ENCODE assay signal across 2 cellular contexts in the genomic region with DNA sequence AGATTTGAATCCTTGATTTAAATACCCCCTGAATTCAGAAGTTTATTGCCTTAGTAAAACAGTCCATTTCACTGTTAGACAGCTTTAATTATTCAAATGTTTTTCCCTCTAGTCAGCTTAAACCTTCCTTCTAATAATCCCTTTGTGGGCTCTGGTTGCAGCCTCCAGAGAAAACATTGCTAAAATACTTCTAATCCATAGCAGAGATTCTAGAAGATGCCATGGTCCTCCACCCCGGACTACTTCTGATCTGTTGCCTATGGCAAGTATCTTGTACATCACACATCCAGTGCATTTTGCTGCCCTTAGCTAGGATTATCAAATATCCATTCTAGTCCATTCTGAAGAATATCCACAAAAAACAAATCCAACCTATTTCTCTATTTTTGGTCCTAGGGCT.
TF ChIP-seq lines count a peak whose summit lies in the region.

No MANE protein-coding gene starts in this region.

TF ChIP-seq in SK-N-SH, 30 proteins besides CTCF, POLR2A, EP300 and RAD21:
- TF ChIP-seq, protein P1, sequence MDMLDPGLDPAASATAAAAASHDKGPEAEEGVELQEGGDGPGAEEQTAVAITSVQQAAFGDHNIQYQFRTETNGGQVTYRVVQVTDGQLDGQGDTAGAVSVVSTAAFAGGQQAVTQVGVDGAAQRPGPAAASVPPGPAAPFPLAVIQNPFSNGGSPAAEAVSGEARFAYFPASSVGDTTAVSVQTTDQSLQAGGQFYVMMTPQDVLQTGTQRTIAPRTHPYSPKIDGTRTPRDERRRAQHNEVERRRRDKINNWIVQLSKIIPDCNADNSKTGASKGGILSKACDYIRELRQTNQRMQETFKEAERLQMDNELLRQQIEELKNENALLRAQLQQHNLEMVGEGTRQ (IDR thresholded peaks at IDR 0.05; ENCODE audit: borderline replicate concordance, low read depth, low read length): no peak
- no peak for TF ChIP-seq CHD2 (IDR thresholded peaks at IDR 0.05; ENCODE audit: low read length, partially characterized antibody)
- no peak for TF ChIP-seq RXRA (IDR thresholded peaks at IDR 0.05; ENCODE audit: borderline replicate concordance, low read depth)
- TF ChIP-seq RFX5 (IDR thresholded peaks at IDR 0.05; ENCODE audit: low read length): no peak
- no peak for TF ChIP-seq GABPA (IDR thresholded peaks at IDR 0.05; ENCODE audit: low read depth)
- TF ChIP-seq GATA2 (CRISPR knock-in tag; IDR thresholded peaks at IDR 0.05): no peak
- TF ChIP-seq TEAD4 (IDR thresholded peaks at IDR 0.05; ENCODE audit: borderline replicate concordance, insufficient read depth): no peak
- TF ChIP-seq SMC3 (IDR thresholded peaks at IDR 0.05; ENCODE audit: low read depth, low read length): no peak
- TF ChIP-seq, protein P2, sequence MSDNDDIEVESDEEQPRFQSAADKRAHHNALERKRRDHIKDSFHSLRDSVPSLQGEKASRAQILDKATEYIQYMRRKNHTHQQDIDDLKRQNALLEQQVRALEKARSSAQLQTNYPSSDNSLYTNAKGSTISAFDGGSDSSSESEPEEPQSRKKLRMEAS (IDR thresholded peaks at IDR 0.05; ENCODE audit: low read depth): no peak
- no peak for TF ChIP-seq POLR2AphosphoS5 (IDR thresholded peaks at IDR 0.05; ENCODE audit: low read depth, low read length)
- TF ChIP-seq, protein P3, sequence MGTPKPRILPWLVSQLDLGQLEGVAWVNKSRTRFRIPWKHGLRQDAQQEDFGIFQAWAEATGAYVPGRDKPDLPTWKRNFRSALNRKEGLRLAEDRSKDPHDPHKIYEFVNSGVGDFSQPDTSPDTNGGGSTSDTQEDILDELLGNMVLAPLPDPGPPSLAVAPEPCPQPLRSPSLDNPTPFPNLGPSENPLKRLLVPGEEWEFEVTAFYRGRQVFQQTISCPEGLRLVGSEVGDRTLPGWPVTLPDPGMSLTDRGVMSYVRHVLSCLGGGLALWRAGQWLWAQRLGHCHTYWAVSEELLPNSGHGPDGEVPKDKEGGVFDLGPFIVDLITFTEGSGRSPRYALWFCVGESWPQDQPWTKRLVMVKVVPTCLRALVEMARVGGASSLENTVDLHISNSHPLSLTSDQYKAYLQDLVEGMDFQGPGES (IDR thresholded peaks at IDR 0.05; ENCODE audit: low read depth, low read length): no peak
- no peak for TF ChIP-seq TAF1 (IDR thresholded peaks at IDR 0.05; ENCODE audit: borderline replicate concordance, low read depth, low read length)
- no peak for TF ChIP-seq MEF2A (IDR thresholded peaks at IDR 0.05; ENCODE audit: borderline replicate concordance, low read depth)
- TF ChIP-seq, protein P4, sequence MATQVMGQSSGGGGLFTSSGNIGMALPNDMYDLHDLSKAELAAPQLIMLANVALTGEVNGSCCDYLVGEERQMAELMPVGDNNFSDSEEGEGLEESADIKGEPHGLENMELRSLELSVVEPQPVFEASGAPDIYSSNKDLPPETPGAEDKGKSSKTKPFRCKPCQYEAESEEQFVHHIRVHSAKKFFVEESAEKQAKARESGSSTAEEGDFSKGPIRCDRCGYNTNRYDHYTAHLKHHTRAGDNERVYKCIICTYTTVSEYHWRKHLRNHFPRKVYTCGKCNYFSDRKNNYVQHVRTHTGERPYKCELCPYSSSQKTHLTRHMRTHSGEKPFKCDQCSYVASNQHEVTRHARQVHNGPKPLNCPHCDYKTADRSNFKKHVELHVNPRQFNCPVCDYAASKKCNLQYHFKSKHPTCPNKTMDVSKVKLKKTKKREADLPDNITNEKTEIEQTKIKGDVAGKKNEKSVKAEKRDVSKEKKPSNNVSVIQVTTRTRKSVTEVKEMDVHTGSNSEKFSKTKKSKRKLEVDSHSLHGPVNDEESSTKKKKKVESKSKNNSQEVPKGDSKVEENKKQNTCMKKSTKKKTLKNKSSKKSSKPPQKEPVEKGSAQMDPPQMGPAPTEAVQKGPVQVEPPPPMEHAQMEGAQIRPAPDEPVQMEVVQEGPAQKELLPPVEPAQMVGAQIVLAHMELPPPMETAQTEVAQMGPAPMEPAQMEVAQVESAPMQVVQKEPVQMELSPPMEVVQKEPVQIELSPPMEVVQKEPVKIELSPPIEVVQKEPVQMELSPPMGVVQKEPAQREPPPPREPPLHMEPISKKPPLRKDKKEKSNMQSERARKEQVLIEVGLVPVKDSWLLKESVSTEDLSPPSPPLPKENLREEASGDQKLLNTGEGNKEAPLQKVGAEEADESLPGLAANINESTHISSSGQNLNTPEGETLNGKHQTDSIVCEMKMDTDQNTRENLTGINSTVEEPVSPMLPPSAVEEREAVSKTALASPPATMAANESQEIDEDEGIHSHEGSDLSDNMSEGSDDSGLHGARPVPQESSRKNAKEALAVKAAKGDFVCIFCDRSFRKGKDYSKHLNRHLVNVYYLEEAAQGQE (IDR thresholded peaks at IDR 0.05; ENCODE audit: low read depth, low read length): no peak
- TF ChIP-seq, protein P5, sequence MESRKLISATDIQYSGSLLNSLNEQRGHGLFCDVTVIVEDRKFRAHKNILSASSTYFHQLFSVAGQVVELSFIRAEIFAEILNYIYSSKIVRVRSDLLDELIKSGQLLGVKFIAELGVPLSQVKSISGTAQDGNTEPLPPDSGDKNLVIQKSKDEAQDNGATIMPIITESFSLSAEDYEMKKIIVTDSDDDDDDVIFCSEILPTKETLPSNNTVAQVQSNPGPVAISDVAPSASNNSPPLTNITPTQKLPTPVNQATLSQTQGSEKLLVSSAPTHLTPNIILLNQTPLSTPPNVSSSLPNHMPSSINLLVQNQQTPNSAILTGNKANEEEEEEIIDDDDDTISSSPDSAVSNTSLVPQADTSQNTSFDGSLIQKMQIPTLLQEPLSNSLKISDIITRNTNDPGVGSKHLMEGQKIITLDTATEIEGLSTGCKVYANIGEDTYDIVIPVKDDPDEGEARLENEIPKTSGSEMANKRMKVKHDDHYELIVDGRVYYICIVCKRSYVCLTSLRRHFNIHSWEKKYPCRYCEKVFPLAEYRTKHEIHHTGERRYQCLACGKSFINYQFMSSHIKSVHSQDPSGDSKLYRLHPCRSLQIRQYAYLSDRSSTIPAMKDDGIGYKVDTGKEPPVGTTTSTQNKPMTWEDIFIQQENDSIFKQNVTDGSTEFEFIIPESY (IDR thresholded peaks at IDR 0.05; ENCODE audit: borderline replicate concordance, low read depth): no peak
- no peak for TF ChIP-seq NRF1 (IDR thresholded peaks at IDR 0.05; ENCODE audit: low read depth, low read length)
- TF ChIP-seq TCF12 (IDR thresholded peaks at IDR 0.05): no peak
- no peak for TF ChIP-seq FOXM1 (IDR thresholded peaks at IDR 0.05; ENCODE audit: low read depth)
- TF ChIP-seq MXI1 (IDR thresholded peaks at IDR 0.05; ENCODE audit: low read depth, low read length): no peak
- no peak for TF ChIP-seq YY1 (IDR thresholded peaks at IDR 0.05; ENCODE audit: low read depth)

TF ChIP-seq in SK-N-SH treated with all-trans-retinoic acid at 6 μM for 48 hours, 23 proteins besides CTCF, POLR2A, EP300 and RAD21 (continued from another document):
- TF ChIP-seq, protein P6, sequence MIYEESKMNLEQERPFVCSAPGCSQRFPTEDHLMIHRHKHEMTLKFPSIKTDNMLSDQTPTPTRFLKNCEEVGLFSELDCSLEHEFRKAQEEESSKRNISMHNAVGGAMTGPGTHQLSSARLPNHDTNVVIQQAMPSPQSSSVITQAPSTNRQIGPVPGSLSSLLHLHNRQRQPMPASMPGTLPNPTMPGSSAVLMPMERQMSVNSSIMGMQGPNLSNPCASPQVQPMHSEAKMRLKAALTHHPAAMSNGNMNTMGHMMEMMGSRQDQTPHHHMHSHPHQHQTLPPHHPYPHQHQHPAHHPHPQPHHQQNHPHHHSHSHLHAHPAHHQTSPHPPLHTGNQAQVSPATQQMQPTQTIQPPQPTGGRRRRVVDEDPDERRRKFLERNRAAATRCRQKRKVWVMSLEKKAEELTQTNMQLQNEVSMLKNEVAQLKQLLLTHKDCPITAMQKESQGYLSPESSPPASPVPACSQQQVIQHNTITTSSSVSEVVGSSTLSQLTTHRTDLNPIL (CRISPR knock-in tag; IDR thresholded peaks at IDR 0.05; ENCODE audit: low read depth): no peak
- no peak for TF ChIP-seq BACH2 (CRISPR knock-in tag; IDR thresholded peaks at IDR 0.05; ENCODE audit: borderline replicate concordance)
- TF ChIP-seq ISL1 (CRISPR knock-in tag; IDR thresholded peaks at IDR 0.05): no peak
- TF ChIP-seq, protein P7, sequence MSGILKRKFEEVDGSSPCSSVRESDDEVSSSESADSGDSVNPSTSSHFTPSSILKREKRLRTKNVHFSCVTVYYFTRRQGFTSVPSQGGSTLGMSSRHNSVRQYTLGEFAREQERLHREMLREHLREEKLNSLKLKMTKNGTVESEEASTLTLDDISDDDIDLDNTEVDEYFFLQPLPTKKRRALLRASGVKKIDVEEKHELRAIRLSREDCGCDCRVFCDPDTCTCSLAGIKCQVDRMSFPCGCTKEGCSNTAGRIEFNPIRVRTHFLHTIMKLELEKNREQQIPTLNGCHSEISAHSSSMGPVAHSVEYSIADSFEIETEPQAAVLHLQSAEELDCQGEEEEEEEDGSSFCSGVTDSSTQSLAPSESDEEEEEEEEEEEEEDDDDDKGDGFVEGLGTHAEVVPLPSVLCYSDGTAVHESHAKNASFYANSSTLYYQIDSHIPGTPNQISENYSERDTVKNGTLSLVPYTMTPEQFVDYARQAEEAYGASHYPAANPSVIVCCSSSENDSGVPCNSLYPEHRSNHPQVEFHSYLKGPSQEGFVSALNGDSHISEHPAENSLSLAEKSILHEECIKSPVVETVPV (CRISPR knock-in tag; IDR thresholded peaks at IDR 0.05): no peak
- TF ChIP-seq, protein P8, sequence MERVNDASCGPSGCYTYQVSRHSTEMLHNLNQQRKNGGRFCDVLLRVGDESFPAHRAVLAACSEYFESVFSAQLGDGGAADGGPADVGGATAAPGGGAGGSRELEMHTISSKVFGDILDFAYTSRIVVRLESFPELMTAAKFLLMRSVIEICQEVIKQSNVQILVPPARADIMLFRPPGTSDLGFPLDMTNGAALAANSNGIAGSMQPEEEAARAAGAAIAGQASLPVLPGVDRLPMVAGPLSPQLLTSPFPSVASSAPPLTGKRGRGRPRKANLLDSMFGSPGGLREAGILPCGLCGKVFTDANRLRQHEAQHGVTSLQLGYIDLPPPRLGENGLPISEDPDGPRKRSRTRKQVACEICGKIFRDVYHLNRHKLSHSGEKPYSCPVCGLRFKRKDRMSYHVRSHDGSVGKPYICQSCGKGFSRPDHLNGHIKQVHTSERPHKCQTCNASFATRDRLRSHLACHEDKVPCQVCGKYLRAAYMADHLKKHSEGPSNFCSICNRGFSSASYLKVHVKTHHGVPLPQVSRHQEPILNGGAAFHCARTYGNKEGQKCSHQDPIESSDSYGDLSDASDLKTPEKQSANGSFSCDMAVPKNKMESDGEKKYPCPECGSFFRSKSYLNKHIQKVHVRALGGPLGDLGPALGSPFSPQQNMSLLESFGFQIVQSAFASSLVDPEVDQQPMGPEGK (CRISPR knock-in tag; IDR thresholded peaks at IDR 0.05; ENCODE audit: borderline replicate concordance): no peak
- TF ChIP-seq ZFP3 (CRISPR knock-in tag; IDR thresholded peaks at IDR 0.05): no peak
- no peak for TF ChIP-seq ZNF8 (CRISPR knock-in tag; IDR thresholded peaks at IDR 0.05)
- TF ChIP-seq ARNTL (CRISPR knock-in tag; IDR thresholded peaks at IDR 0.05; ENCODE audit: borderline replicate concordance, low read depth): no peak
- no peak for TF ChIP-seq GLIS3 (CRISPR knock-in tag; IDR thresholded peaks at IDR 0.05)
- TF ChIP-seq, protein P9, sequence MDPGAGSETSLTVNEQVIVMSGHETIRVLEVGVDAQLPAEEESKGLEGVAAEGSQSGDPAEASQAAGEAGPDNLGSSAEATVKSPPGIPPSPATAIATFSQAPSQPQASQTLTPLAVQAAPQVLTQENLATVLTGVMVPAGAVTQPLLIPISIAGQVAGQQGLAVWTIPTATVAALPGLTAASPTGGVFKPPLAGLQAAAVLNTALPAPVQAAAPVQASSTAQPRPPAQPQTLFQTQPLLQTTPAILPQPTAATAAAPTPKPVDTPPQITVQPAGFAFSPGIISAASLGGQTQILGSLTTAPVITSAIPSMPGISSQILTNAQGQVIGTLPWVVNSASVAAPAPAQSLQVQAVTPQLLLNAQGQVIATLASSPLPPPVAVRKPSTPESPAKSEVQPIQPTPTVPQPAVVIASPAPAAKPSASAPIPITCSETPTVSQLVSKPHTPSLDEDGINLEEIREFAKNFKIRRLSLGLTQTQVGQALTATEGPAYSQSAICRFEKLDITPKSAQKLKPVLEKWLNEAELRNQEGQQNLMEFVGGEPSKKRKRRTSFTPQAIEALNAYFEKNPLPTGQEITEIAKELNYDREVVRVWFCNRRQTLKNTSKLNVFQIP (CRISPR knock-in tag; IDR thresholded peaks at IDR 0.05; ENCODE audit: borderline replicate concordance, low read depth): no peak
